8 cellular contexts compared by ENCODE assay signal in the genomic region with DNA sequence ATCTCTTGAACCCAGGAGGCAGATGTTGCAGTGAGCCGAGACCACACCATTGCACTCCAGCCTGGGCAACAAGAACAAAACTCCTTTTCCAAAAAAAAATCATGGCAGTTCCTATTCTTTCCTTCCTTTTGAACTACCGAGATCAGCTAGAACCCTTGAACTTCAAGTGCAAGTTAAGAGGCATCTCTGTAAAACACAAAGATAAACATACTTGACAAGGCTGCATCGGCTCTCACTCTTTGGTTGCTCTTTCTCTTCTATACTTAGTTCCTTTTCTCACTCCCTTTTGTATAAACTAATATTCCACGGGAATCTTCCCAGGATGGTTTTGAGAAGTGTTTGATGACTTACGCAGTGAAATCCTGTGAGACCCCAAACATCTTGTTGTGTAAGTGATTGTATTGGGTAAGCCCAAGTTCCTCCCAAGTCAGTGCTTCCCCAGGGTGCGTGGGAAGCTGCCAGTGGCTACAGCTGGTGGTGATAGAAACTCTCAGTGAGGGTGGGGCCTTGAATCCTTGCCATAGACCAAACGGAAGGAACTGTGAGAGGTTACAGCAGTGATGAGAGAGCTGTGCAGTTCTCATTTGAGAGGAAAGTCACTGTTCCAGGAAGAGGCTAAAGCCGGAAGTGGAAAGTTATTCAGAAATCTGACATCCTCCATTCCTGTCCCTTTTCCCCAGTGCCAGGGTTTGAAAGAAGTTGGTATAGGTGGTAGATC. TPM values are rescaled to one million over a fixed set of nuclear protein-coding genes. Genes with fewer than 3 reads are reported as not detected.
DNase-seq lines count a peak whose midpoint lies in the region; ATAC-seq and TF ChIP-seq lines count a peak whose summit lies in the region.

No MANE protein-coding gene starts in this region.

- peak overlapping the region; percentile 97 for H3K27ac ChIP-seq in right cardiac atrium (ENCODE audit: low read length)

- H3K4me3 ChIP-seq in adipocyte (ENCODE audit: low read length) (peak overlapping the region; percentile 68), right cardiac atrium (ENCODE audit: low read length) (no peak overlapping the region)

- peak; percentile 71 for ATAC-seq in HG02798 (IDR thresholded peaks at IDR 0.05; ENCODE audit: poor library complexity, unreplicated experiment)
- peak; percentile 93 to 94 for ATAC-seq in right cardiac atrium
- no peak for ATAC-seq in GM18517 (IDR thresholded peaks at IDR 0.05; ENCODE audit: unreplicated experiment)

- peaks cover 53% of the 10 kb centered on the region for H3K4me1 ChIP-seq in adipocyte (ENCODE audit: control insufficient read depth, insufficient read depth, low read length)
- H3K4me1 ChIP-seq in right cardiac atrium (ENCODE audit: control insufficient read depth, insufficient read depth, low read length): peaks cover 19% of the 10 kb centered on the region

- no peaks in the 10 kb centered on the region for H3K9me3 Mint-ChIP-seq in Calu3 (ENCODE audit: low read depth, unreplicated experiment)

- BruUV-seq in Calu3 (replicated peaks; lab: Mats Ljungman, UMichigan): no TSS peak

- no peaks in the 10 kb centered on the region for H3K9me3 ChIP-seq in adipocyte (ENCODE audit: control insufficient read depth, low read length)
- no peaks in the 10 kb centered on the region for H3K9me3 ChIP-seq in right cardiac atrium (ENCODE audit: control insufficient read depth, low read length)

- peaks cover 16% of the 10 kb centered on the region for H3K36me3 ChIP-seq in adipocyte (ENCODE audit: control insufficient read depth, insufficient read depth, low read length, severe bottlenecking)

- no peaks in the 10 kb centered on the region for H3K4me1 Mint-ChIP-seq in Calu3 (ENCODE audit: low read depth, unreplicated experiment)

- peak overlapping the region; percentile 78 for H3K9ac ChIP-seq in adipocyte (ENCODE audit: low read length)

- H3K36me3 Mint-ChIP-seq in Calu3 (ENCODE audit: insufficient read depth, unreplicated experiment): peaks cover 41% of the 10 kb centered on the region

- H3K27me3 Mint-ChIP-seq in Calu3 (ENCODE audit: unreplicated experiment): no peaks in the 10 kb centered on the region

- H3K27ac Mint-ChIP-seq in Calu3 (ENCODE audit: unreplicated experiment): no peak overlapping the region

- DNase-seq in AG20443 (ENCODE audit: low spot score): peak; percentile 92
- peak; percentile 99 for DNase-seq in adipocyte (ENCODE audit: low read depth)
- DNase-seq in right cardiac atrium: peak; percentile 95 to 97 (median 96)
- DNase-seq in smooth muscle cell of the brain vasculature (ENCODE audit: low read depth, low spot score): peak; percentile 92
- DNase-seq in Calu3: no peak
- DNase-seq in central memory CD4-positive, alpha-beta T cell: no peak

- TF ChIP-seq CTCF in Calu3 (IDR thresholded peaks at IDR 0.05; ENCODE audit: unreplicated experiment): no peak

- no peak overlapping the region for H3K4me3 Mint-ChIP-seq in Calu3 (ENCODE audit: low read depth, unreplicated experiment)

- intact Hi-C loops in right cardiac atrium (cut with DNase I): no loop called here
- intact Hi-C loops in Calu3 (cut with micrococcal nuclease; ENCODE audit: unreplicated experiment): no loop called here

- H3K27me3 ChIP-seq in adipocyte (replicated peaks; ENCODE audit: control insufficient read depth, insufficient read depth, low read length) (no peaks in the 10 kb centered on the region), right cardiac atrium (ENCODE audit: control insufficient read depth, insufficient read depth) (no peaks in the 10 kb centered on the region)

- 14% methylated on average over 8 of the region's 8 CpGs for WGBS in right cardiac atrium

- CTCF ChIA-PET in Calu3 (lab: Charles Lee): no interaction called here

RNA-seq across cellular contexts. Expression of a gene that starts 24.1 kb away (rescaled TPM):
- 10 to 100 TPM in 2 of 4 donors, 1 to 10 TPM in 2; 9.1 to 21.2 (median 10.7) TPM for total RNA-seq in right cardiac atrium
- 12.2 TPM for polyA plus RNA-seq in right cardiac atrium
- 35.6 and 43.2 TPM in 2 replicates for total RNA-seq in Calu3 (2022)

RNA-seq across cellular contexts. Expression of a gene that starts 28.8 kb away (rescaled TPM):
- 10 to 100 TPM in 1 of 4 donors, 1 to 10 TPM in 3; 5.8 to 13.1 (median 7.5) TPM for total RNA-seq in right cardiac atrium
- 5.7 TPM for polyA plus RNA-seq in right cardiac atrium
- total RNA-seq in Calu3 (2022): 34.4 and 40.4 TPM in 2 replicates

RNA-seq across cellular contexts. Expression of a gene that starts 43.0 kb away (rescaled TPM):
- total RNA-seq in right cardiac atrium (10 to 100 TPM; 51.9 to 61.6 (median 59.7) TPM), Calu3 (2022) (57.5 and 61.1 TPM in 2 replicates)
- 33.2 TPM for polyA plus RNA-seq in right cardiac atrium

Comparison
In these comparisons a context has a peak if more than half of its experiments do, and no peak if none do; other contexts are left out.
1. DNase-seq: peak in AG20443 (single experiment), adipocyte (single experiment), right cardiac atrium (3 of 3) and smooth muscle cell of the brain vasculature (single experiment); none in Calu3 (single experiment) and central memory CD4-positive, alpha-beta T cell (single experiment).